30 cellular contexts compared by ENCODE assay signal in genomic region chr22:27639180-27640086, GRCh38.
DNase-seq lines count a peak whose midpoint lies in the region; ATAC-seq and TF ChIP-seq lines count a peak whose summit lies in the region.
"Had no signal": no experiment of that assay in that cellular context is flagged by ENCODE, and none has a peak within 500 bp of the region (broad histone marks: within the 10 kb centered on the region; RNA-seq: fewer than 3 reads in every experiment).

No MANE protein-coding gene starts in this region.

- no peaks in the 10 kb centered on the region for H3K79me2 ChIP-seq in neural progenitor cell (ENCODE audit: low read depth)
- H3K79me2 ChIP-seq: hepatocyte had no signal

- intact Hi-C loops in heart right ventricle (cut with DNase I), result loop anchor here in 4 of 10 donors (5.0 to 10.0 kb wide), 4 partner anchors 48 to 165 kb away; partner anchors contain the start of gene MN1 (in 3 of the 4)
- intact Hi-C loops in Right ventricle myocardium superior (cut with DNase I), result loop anchor here (10.0 kb wide), 1 partner anchor 145 kb away; no protein-coding TSS in a partner anchor
- intact Hi-C loops in testis (cut with DNase I; ENCODE audit: low total_unique reads), result no loop called here

- no peak overlapping the region for H3K4me2 ChIP-seq in neural progenitor cell
- H3K4me2 ChIP-seq: hepatocyte had no signal

- peaks cover 54% of the 10 kb centered on the region for H3F3A ChIP-seq in neural progenitor cell (ENCODE audit: low read depth)

- H3K9me3 Mint-ChIP-seq in chondrocyte (ENCODE audit: low read depth), result no peaks in the 10 kb centered on the region
- no peaks in the 10 kb centered on the region for H3K9me3 Mint-ChIP-seq in neural progenitor cell
- H3K9me3 Mint-ChIP-seq: activated B cell treated with CpG ODN at 0.5 μM for 24 hours; activated T-cell treated with anti-CD3 and anti-CD28 coated beads, Interleukin-2, amount 50 U/mL, for 72 hours; CD4-positive, alpha-beta T cell; IgD-negative memory B cell; stimulated activated naive B cell treated with anti-CD40 and anti-IgM and Interleukin-4, amounts not matched to agents 10 μg/mL and 1 μg/mL and 100 μg/mL, for 72 hours had no signal

- H3K36me3 ChIP-seq in heart right ventricle (no peaks in the 10 kb centered on the region), neural progenitor cell (no peaks in the 10 kb centered on the region), testis (ENCODE audit: low read depth, missing control alignments) (no peaks in the 10 kb centered on the region)
- H3K36me3 ChIP-seq: adrenal gland, left lung, Peyer's patch, SJSA1 had no signal

- peak overlapping the region; percentile 52 for H2AFZ ChIP-seq in neural progenitor cell (replicated peaks)
- H2AFZ ChIP-seq: hepatocyte had no signal

- peaks cover 0 to 39% (median 10%) of the 10 kb centered on the region in 9 donors for H3K4me1 ChIP-seq in heart right ventricle
- H3K4me1 ChIP-seq in neural progenitor cell, result peaks cover 53% of the 10 kb centered on the region
- no peaks in the 10 kb centered on the region for H3K4me1 ChIP-seq in testis
- H3K4me1 ChIP-seq: adrenal gland, body of pancreas, left lung, Peyer's patch, SJSA1 had no signal

- DNase-seq in heart right ventricle (peak; percentile 21 to 40), Right ventricle myocardium superior (no peak), chondrocyte (ENCODE audit: low spot score) (peak; percentile 44), neural progenitor cell (ENCODE audit: low spot score) (no peak), testis (peak; percentile 24), islet precursor cell (no peak), NCI-H526 (lab: John Stamatoyannopoulos, UW) (no peak), HCEC 1CT (no peak)
- DNase-seq: activated B cell treated with CpG ODN at 0.5 μM for 24 hours; activated CD4-positive, alpha-beta T cell treated with anti-CD3 and anti-CD28 coated beads, Interleukin-2, amount 50 U/mL, for 4 hours; activated naive CD4-positive, alpha-beta T cell treated with Interleukin-2 at 50 U/mL for 16 hours; activated T-cell treated with anti-CD3 and anti-CD28 coated beads, Interleukin-2, amount 50 U/mL, for 72 hours; adrenal gland; body of pancreas; CD4-positive, alpha-beta T cell; effector CD4-positive, alpha-beta T cell; foreskin melanocyte; left lung; NCI-H1048; NCI-H187; NCI-H69; occipital lobe; Peyer's patch; stimulated activated CD4-positive, alpha-beta T cell treated with anti-CD3 and anti-CD28 coated beads, Interleukin-4, amount 100 ng/mL, for 4 hours; stimulated activated naive B cell treated with anti-CD40 and anti-IgM and Interleukin-4, amounts not matched to agents 10 μg/mL and 1 μg/mL and 100 μg/mL, for 72 hours had no signal

- H3K9ac ChIP-seq in neural progenitor cell, result no peak overlapping the region

- no peaks in the 10 kb centered on the region for H3K27me3 ChIP-seq in heart right ventricle
- H3K27me3 ChIP-seq in neural progenitor cell, result no peaks in the 10 kb centered on the region
- no peaks in the 10 kb centered on the region for H3K27me3 ChIP-seq in testis
- H3K27me3 ChIP-seq: adrenal gland, body of pancreas, hepatocyte, Peyer's patch, SJSA1 had no signal

- WGBS in heart right ventricle, 2 donors, result 62 to 69% methylated on average over 25 of the region's 25 CpGs
- WGBS in testis, 2 donors, result 65 to 75% methylated on average over 20 to 25 of the region's 25 CpGs

- no peak for TF ChIP-seq POLR2A in testis (IDR thresholded peaks at IDR 0.05)

- H3K9me3 ChIP-seq in heart right ventricle, result no peaks in the 10 kb centered on the region
- H3K9me3 ChIP-seq in neural progenitor cell (ENCODE audit: low read depth), result no peaks in the 10 kb centered on the region
- no peaks in the 10 kb centered on the region for H3K9me3 ChIP-seq in testis
- H3K9me3 ChIP-seq: adrenal gland, body of pancreas, left lung, Peyer's patch, SJSA1 had no signal

- H3K36me3 Mint-ChIP-seq in chondrocyte (ENCODE audit: low read depth) (no peaks in the 10 kb centered on the region), neural progenitor cell (no peaks in the 10 kb centered on the region)
- H3K36me3 Mint-ChIP-seq: IgD-negative memory B cell; stimulated activated naive B cell treated with anti-CD40 and anti-IgM and Interleukin-4, amounts not matched to agents 10 μg/mL and 1 μg/mL and 100 μg/mL, for 72 hours had no signal

- H3K4me3 Mint-ChIP-seq in chondrocyte (ENCODE audit: unreplicated experiment) (no peak overlapping the region), neural progenitor cell (no peak overlapping the region)
- H3K4me3 Mint-ChIP-seq: activated B cell treated with CpG ODN at 0.5 μM for 24 hours; activated T-cell treated with anti-CD3 and anti-CD28 coated beads, Interleukin-2, amount 50 U/mL, for 72 hours; CD4-positive, alpha-beta T cell; IgD-negative memory B cell; stimulated activated naive B cell treated with anti-CD40 and anti-IgM and Interleukin-4, amounts not matched to agents 10 μg/mL and 1 μg/mL and 100 μg/mL, for 72 hours had no signal

- H3K4me1 Mint-ChIP-seq in chondrocyte (ENCODE audit: low read depth) (peaks cover 45% of the 10 kb centered on the region), neural progenitor cell (peaks cover 66% of the 10 kb centered on the region)
- H3K4me1 Mint-ChIP-seq: activated B cell treated with CpG ODN at 0.5 μM for 24 hours; stimulated activated naive B cell treated with anti-CD40 and anti-IgM and Interleukin-4, amounts not matched to agents 10 μg/mL and 1 μg/mL and 100 μg/mL, for 72 hours had no signal

- H3K27me3 Mint-ChIP-seq in chondrocyte (ENCODE audit: low read depth) (no peaks in the 10 kb centered on the region), neural progenitor cell (ENCODE audit: insufficient read depth, low read depth) (peaks cover 29% of the 10 kb centered on the region)
- H3K27me3 Mint-ChIP-seq: activated B cell treated with CpG ODN at 0.5 μM for 24 hours had no signal

- H3K4me3 ChIP-seq in heart right ventricle (peak overlapping the region in 4 of 10 donors; percentile 3 to 28 (median 14)), neural progenitor cell (no peak overlapping the region), testis (no peak overlapping the region)
- H3K4me3 ChIP-seq: adrenal gland, body of pancreas, GM12878, hepatocyte, left lung, Peyer's patch, SJSA1 had no signal

- TF ChIP-seq CTCF in heart right ventricle (IDR thresholded peaks at IDR 0.05), result no peak
- no peak for TF ChIP-seq CTCF in chondrocyte (IDR thresholded peaks at IDR 0.05)
- no peak for TF ChIP-seq CTCF in neural progenitor cell (IDR thresholded peaks at IDR 0.05)
- no peak for TF ChIP-seq CTCF in testis (IDR thresholded peaks at IDR 0.05)

- no peaks in the 10 kb centered on the region for H4K20me1 ChIP-seq in neural progenitor cell (ENCODE audit: low read depth)

- H3K27ac ChIP-seq in heart right ventricle, result peak overlapping the region in 3 of 10 donors; percentile 25 to 68 (median 43)
- no peak overlapping the region for H3K27ac ChIP-seq in neural progenitor cell
- no peak overlapping the region for H3K27ac ChIP-seq in testis
- H3K27ac ChIP-seq: 22Rv1, adrenal gland, body of pancreas, hepatocyte, left lung, Peyer's patch, SJSA1 had no signal

- H3K27ac Mint-ChIP-seq in chondrocyte (ENCODE audit: unreplicated experiment), result no peak overlapping the region
- H3K27ac Mint-ChIP-seq in neural progenitor cell, result peak overlapping the region; percentile 42
- H3K27ac Mint-ChIP-seq: activated B cell treated with CpG ODN at 0.5 μM for 24 hours; activated T-cell treated with anti-CD3 and anti-CD28 coated beads, Interleukin-2, amount 50 U/mL, for 72 hours; CD4-positive, alpha-beta T cell; IgD-negative memory B cell; stimulated activated naive B cell treated with anti-CD40 and anti-IgM and Interleukin-4, amounts not matched to agents 10 μg/mL and 1 μg/mL and 100 μg/mL, for 72 hours had no signal

- peak in 4 of 8 donors; percentile 3 to 31 (median 22) for ATAC-seq in heart right ventricle
- ATAC-seq in Right ventricle myocardium superior (ENCODE audit: poor library complexity), result no peak
- ATAC-seq: activated T-cell treated with anti-CD3 and anti-CD28 coated beads, Interleukin-2, amount 50 U/mL, for 72 hours; body of pancreas; GM12878; left lung; stimulated activated naive B cell treated with anti-CD40 and anti-IgM and Interleukin-4, amounts not matched to agents 10 μg/mL and 1 μg/mL and 100 μg/mL, for 72 hours had no signal

Comparison
In these comparisons a context has a peak if more than half of its experiments do, and no peak if none do; other contexts are left out.
1. DNase-seq: peak in heart right ventricle (2 of 2), chondrocyte (single experiment) and testis (single experiment); none in Right ventricle myocardium superior (single experiment), neural progenitor cell (single experiment), islet precursor cell (single experiment), NCI-H526 (0 of 2) and HCEC 1CT (single experiment).